9 cellular contexts compared by ENCODE assay signal in genomic region chr13:79386125-79386822, GRCh38. TPM values are rescaled to one million over a fixed set of nuclear protein-coding genes. Genes with fewer than 3 reads are reported as not detected.
A peak's percentile ranks its signal among the peaks of the same experiment; 100 is the strongest.
DNase-seq lines count a peak whose midpoint lies in the region; ATAC-seq and TF ChIP-seq lines count a peak whose summit lies in the region.
"Had no signal": no experiment of that assay in that cellular context is flagged by ENCODE, and none has a peak within 500 bp of the region (broad histone marks: within the 10 kb centered on the region; RNA-seq: fewer than 3 reads in every experiment).

No MANE protein-coding gene starts in this region.

- no peaks in the 10 kb centered on the region for H3K9me3 Mint-ChIP-seq in activated T-cell treated with anti-CD3 and anti-CD28 coated beads, Interleukin-2, amount 50 U/mL, for 24 hours
- H3K9me3 Mint-ChIP-seq: IgD-negative memory B cell had no signal

- peaks cover 86% of the 10 kb centered on the region for H3K4me1 Mint-ChIP-seq in activated T-cell treated with anti-CD3 and anti-CD28 coated beads, Interleukin-2, amount 50 U/mL, for 24 hours (ENCODE audit: low read depth)

- no peaks in the 10 kb centered on the region for H3K27me3 ChIP-seq in psoas muscle (ENCODE audit: insufficient read depth in 3 of 3, low read length in 2 of 3)

- CTCF ChIA-PET in OCI-LY7 (lab: Charles Lee; ENCODE audit: unreplicated experiment): no interaction called here

- peaks cover 100% of the 10 kb centered on the region for H3K79me2 ChIP-seq in OCI-LY7 (ENCODE audit: insufficient read depth, low read depth, low read length)

- H3K9me3 ChIP-seq in OCI-LY7 (ENCODE audit: low read length): no peaks in the 10 kb centered on the region
- no peaks in the 10 kb centered on the region for H3K9me3 ChIP-seq in psoas muscle

- TF ChIP-seq CTCF in OCI-LY7 (conservative IDR thresholded peaks at IDR 0.05; ENCODE audit: low read length): no peak
- no peak for TF ChIP-seq CTCF in psoas muscle (IDR thresholded peaks at IDR 0.05)

- H3K36me3 Mint-ChIP-seq in activated T-cell treated with anti-CD3 and anti-CD28 coated beads, Interleukin-2, amount 50 U/mL, for 24 hours (ENCODE audit: low read depth): peaks cover 43% of the 10 kb centered on the region

- H3K36me3 ChIP-seq in OCI-LY7 (ENCODE audit: insufficient read depth, low read length): peaks cover 62% of the 10 kb centered on the region
- H3K36me3 ChIP-seq in psoas muscle (ENCODE audit: insufficient read depth in 1 of 2, low read depth in 1 of 2): no peaks in the 10 kb centered on the region

- peak overlapping the region; percentile 52 for H3K4me3 Mint-ChIP-seq in activated T-cell treated with anti-CD3 and anti-CD28 coated beads, Interleukin-2, amount 50 U/mL, for 24 hours
- H3K4me3 Mint-ChIP-seq: IgD-negative memory B cell had no signal

- POLR2A ChIA-PET in OCI-LY7 (lab: Charles Lee): interaction anchor here (0.6 to 2.6 kb wide), 3 partner anchors 12 to 26 kb away, joined by 3 to 10 read pairs (median 5); no protein-coding TSS in a partner anchor

- H2AFZ ChIP-seq in OCI-LY7 (ENCODE audit: low read length): no peak overlapping the region

- peak overlapping the region; percentile 2; the same call in 1 of the 2 replicates for H3K4me2 ChIP-seq in OCI-LY7 (ENCODE audit: low read length)

- intact Hi-C loops in OCI-LY7 (cut with micrococcal nuclease; ENCODE audit: unreplicated experiment) (no loop called here), psoas muscle (cut with DNase I) (no loop called here)

- H3K9me2 ChIP-seq in OCI-LY7 (ENCODE audit: insufficient read depth, low read length): no peaks in the 10 kb centered on the region

- WGBS in psoas muscle, 3 donors: 16 to 41% (median 19%) methylated on average over 1 of the region's 1 CpG

- H3K27ac ChIP-seq in OCI-LY7 (ENCODE audit: low read depth, low read length, poor library complexity, severe bottlenecking) (no peak overlapping the region), psoas muscle (peak overlapping the region; percentile 47)

- peak; percentile 4 for ATAC-seq in HG02642 (IDR thresholded peaks at IDR 0.05; ENCODE audit: poor library complexity, unreplicated experiment)
- peak; percentile 20 to 49 (median 42) for ATAC-seq in psoas muscle

- no peaks in the 10 kb centered on the region for H3K27me3 Mint-ChIP-seq in activated T-cell treated with anti-CD3 and anti-CD28 coated beads, Interleukin-2, amount 50 U/mL, for 24 hours
- H3K27me3 Mint-ChIP-seq: IgD-negative memory B cell had no signal

- no TSS peak for BruUV-seq in OCI-LY7 (replicated peaks; lab: Mats Ljungman, UMichigan)

- H3K27ac Mint-ChIP-seq in activated T-cell treated with anti-CD3 and anti-CD28 coated beads, Interleukin-2, amount 50 U/mL, for 24 hours: peak overlapping the region; percentile 88

- no peak overlapping the region for H3K4me3 ChIP-seq in OCI-LY7 (ENCODE audit: low read depth, low read length, poor library complexity, severe bottlenecking)
- H3K4me3 ChIP-seq in psoas muscle: no peak overlapping the region

- no peak for DNase-seq in activated T-cell treated with anti-CD3 and anti-CD28 coated beads, Interleukin-2, amount 50 U/mL, for 24 hours
- DNase-seq in activated T-cell treated with anti-CD3 and anti-CD28 coated beads for 4 hours (no peak), OCI-LY7 (ENCODE audit: low spot score) (no peak), psoas muscle (no peak), NCI-H2081 (lab: John Stamatoyannopoulos, UW) (no peak), amygdala (lab: John Stamatoyannopoulos, UW) (no peak), GM03348 (ENCODE audit: low spot score) (no peak)

- H3K4me1 ChIP-seq in OCI-LY7 (ENCODE audit: insufficient read depth, low read length, poor library complexity, severe bottlenecking): peaks cover 55% of the 10 kb centered on the region
- peaks cover 57% of the 10 kb centered on the region for H3K4me1 ChIP-seq in psoas muscle

- peaks cover 53% of the 10 kb centered on the region for H4K20me1 ChIP-seq in OCI-LY7 (ENCODE audit: insufficient read depth, low read length)

RNA-seq across cellular contexts. Expression of gene RBM26, which starts 19.8 kb away (rescaled TPM):
- total RNA-seq in OCI-LY7 (2014; rRNA removed; shearing (Covaris generic)): 44.1 and 46.1 TPM in 2 replicates
- total RNA-seq in OCI-LY7 (2022) (85.2 and 91.6 TPM in 2 replicates), psoas muscle (10 to 100 TPM; 21.4 to 36.5 (median 25.6) TPM)
- polyA plus RNA-seq in psoas muscle: 10 to 100 TPM in 2 of 3 donors, 1 to 10 TPM in 1; 9.6 to 23.7 (median 17.0) TPM
